Comparison of ENCODE assay signal across 22 cellular contexts in genomic region chr3:179279837-179280236, GRCh38. TPM values are rescaled to one million over a fixed set of nuclear protein-coding genes. Genes with fewer than 3 reads are reported as not detected.
A peak's percentile ranks its signal among the peaks of the same experiment; 100 is the strongest.
DNase-seq lines count a peak whose midpoint lies in the region; ATAC-seq, FAIRE-seq and TF ChIP-seq lines count a peak whose summit lies in the region.
"Had no signal": no experiment of that assay in that cellular context is flagged by ENCODE, and none has a peak within 500 bp of the region (broad histone marks: within the 10 kb centered on the region; RNA-seq: fewer than 3 reads in every experiment).

No MANE protein-coding gene starts in this region.

- no peaks in the 10 kb centered on the region for H3K27me3 Mint-ChIP-seq in GM23338 (ENCODE audit: insufficient read depth, low read depth, poor library complexity)

- DNase-seq in A549 (ENCODE audit: low read depth in 1 of 2, low spot score in 1 of 2) (no peak), GM23338 (ENCODE audit: low spot score) (no peak), K562 (ENCODE audit: extremely low read depth in 1 of 4, low spot score in 3 of 4) (no peak), esophagus muscularis mucosa (ENCODE audit: extremely low spot score) (peak; percentile 26), anterior cingulate cortex (lab: John Stamatoyannopoulos, UW) (no peak), midbrain (lab: John Stamatoyannopoulos, UW) (no peak), SK-N-DZ (ENCODE audit: low spot score) (no peak)
- DNase-seq: 8988T; Caco-2; CD4-positive, CD25-positive, alpha-beta regulatory T cell; CD8-positive, alpha-beta T cell; DMS153; DND-41; GDM1; GOT3; H7; HCEC 1CT had no signal

- H3K4me1 ChIP-seq in A549 = no peaks in the 10 kb centered on the region
- H3K4me1 ChIP-seq in GM23338 (ENCODE audit: insufficient read depth) = peaks cover 5% of the 10 kb centered on the region; the same call in 1 of the 2 replicates
- peaks cover 6 to 13% of the 10 kb centered on the region in 2 experiments; a peak in 4 of 5 replicates for H3K4me1 ChIP-seq in K562 (replicated peaks in 1 of 2; ENCODE audit: control insufficient read depth in 2 of 2, insufficient read depth in 2 of 2, low read length in 2 of 2)
- no peaks in the 10 kb centered on the region for H3K4me1 ChIP-seq in esophagus muscularis mucosa
- H3K4me1 ChIP-seq: BLaER1, Caco-2 had no signal

- TF ChIP-seq POLR2A in A549 (IDR thresholded peaks at IDR 0.05; ENCODE audit: low read length) (no peak), K562 (conservative IDR thresholded peaks at IDR 0.05) (no peak), esophagus muscularis mucosa (IDR thresholded peaks at IDR 0.05; ENCODE audit: low read depth) (no peak)

- TF ChIP-seq EP300 in A549 (IDR thresholded peaks at IDR 0.05) (no peak), K562 (IDR thresholded peaks at IDR 0.05; ENCODE audit: low read length) (no peak), esophagus muscularis mucosa (IDR thresholded peaks at IDR 0.05) (no peak)

- POLR2A ChIA-PET in A549 (lab: Yijun Ruan, JAX) (no interaction called here), K562 (lab: Yijun Ruan, JAX) (interaction anchor here (0.9 to 1.2 kb wide), 3 partner anchors 8 to 12 kb away, joined by 3 to 5 read pairs (median 3); no protein-coding TSS in a partner anchor)

- CTCF ChIA-PET in A549 (lab: Yijun Ruan, JAX) = interaction anchor here (0.7 kb wide), 1 partner anchor 9 kb away, joined by 3 read pairs; no protein-coding TSS in a partner anchor
- CTCF ChIA-PET in K562 (lab: Yijun Ruan, JAX; ENCODE audit: low intra/inter-chr PET ratio) = no interaction called here

- no peaks in the 10 kb centered on the region for H3F3A ChIP-seq in GM23338 (replicated peaks; ENCODE audit: low read depth)

- FAIRE-seq in A549 (lab: Jason Lieb, UNC) (no peak), K562 (lab: Jason Lieb, UNC) (no peak)
- FAIRE-seq: GM19239 had no signal

- no peaks in the 10 kb centered on the region for H3K9me3 ChIP-seq in A549
- no peaks in the 10 kb centered on the region for H3K9me3 ChIP-seq in K562 (replicated peaks; ENCODE audit: control insufficient read depth, insufficient read depth, low read depth, low read length)
- H3K9me3 ChIP-seq in esophagus muscularis mucosa = no peaks in the 10 kb centered on the region
- H3K9me3 ChIP-seq: BLaER1, Caco-2 had no signal

- 29% methylated on average over 1 of the region's 1 CpG for WGBS in A549 (ENCODE audit: missing lambda C conversion rate)
- WGBS in K562 (ENCODE audit: insufficient coverage, low coverage, missing lambda C conversion rate) = 79% methylated on average over 1 of the region's 1 CpG
- 91% methylated on average over 1 of the region's 1 CpG for WGBS in esophagus muscularis mucosa

- H3K79me2 ChIP-seq in GM23338 (replicated peaks; ENCODE audit: insufficient read depth) (no peaks in the 10 kb centered on the region), K562 (ENCODE audit: control insufficient read depth, insufficient read depth, low read length) (no peaks in the 10 kb centered on the region)

- intact Hi-C loops in K562 (cut with micrococcal nuclease) (no loop called here), esophagus muscularis mucosa (cut with DNase I) (no loop called here)

- no TSS peak for BruUV-seq in K562 (replicated peaks; lab: Mats Ljungman, UMichigan)

- no peak overlapping the region for H3K9ac ChIP-seq in K562 (ENCODE audit: insufficient read depth in 1 of 2, low read depth in 2 of 2, low read length in 2 of 2)
- H3K9ac ChIP-seq: BLaER1 had no signal

- no peaks in the 10 kb centered on the region for H3K36me3 ChIP-seq in GM23338 (ENCODE audit: insufficient read depth)
- no peaks in the 10 kb centered on the region for H3K36me3 ChIP-seq in K562 (ENCODE audit: control insufficient read depth, insufficient read depth, low read length)
- H3K36me3 ChIP-seq in esophagus muscularis mucosa = no peaks in the 10 kb centered on the region
- H3K36me3 ChIP-seq: BLaER1 had no signal

- H3K4me3 ChIP-seq in A549 (no peak overlapping the region), GM23338 (no peak overlapping the region), K562 (no peak overlapping the region), esophagus muscularis mucosa (no peak overlapping the region)
- H3K4me3 ChIP-seq: BLaER1, GM12878 had no signal

- H3K4me3 Mint-ChIP-seq in GM23338 = no peak overlapping the region
- H3K4me3 Mint-ChIP-seq: B cell; CD4-positive, CD25-positive, alpha-beta regulatory T cell; CD8-positive, alpha-beta T cell had no signal

- TF ChIP-seq RAD21 in A549 (conservative IDR thresholded peaks at IDR 0.05 in 1 of 2, IDR thresholded peaks at IDR 0.05 in 1 of 2) (no peak), K562 (CRISPR knock-in tag; conservative IDR thresholded peaks at IDR 0.05 in 1 of 2, IDR thresholded peaks at IDR 0.05 in 1 of 2) (no peak)

- H4K20me1 ChIP-seq in GM23338 (replicated peaks; ENCODE audit: insufficient read depth) (no peaks in the 10 kb centered on the region), K562 (replicated peaks; ENCODE audit: control insufficient read depth, insufficient read depth, low read length) (no peaks in the 10 kb centered on the region)
- H4K20me1 ChIP-seq: BLaER1 had no signal

- no peak for ATAC-seq in A549
- ATAC-seq in GM23338 = no peak
- 0 out of 3 replicates have a peak, but pooled peaks have one; percentile 24 for ATAC-seq in K562
- ATAC-seq: CD8-positive, alpha-beta T cell; GM12878 had no signal

- H3K9me3 Mint-ChIP-seq in GM23338 = no peaks in the 10 kb centered on the region
- H3K9me3 Mint-ChIP-seq: CD8-positive, alpha-beta T cell had no signal

- no peaks in the 10 kb centered on the region for H3K36me3 Mint-ChIP-seq in GM23338 (ENCODE audit: low read depth)
- H3K36me3 Mint-ChIP-seq: CD4-positive, CD25-positive, alpha-beta regulatory T cell; CD8-positive, alpha-beta T cell had no signal

- no peak overlapping the region for H3K27ac Mint-ChIP-seq in GM23338
- H3K27ac Mint-ChIP-seq: B cell; CD4-positive, CD25-positive, alpha-beta regulatory T cell; CD8-positive, alpha-beta T cell had no signal

- TF ChIP-seq CTCF in A549 (IDR thresholded peaks at IDR 0.05) (no peak), GM23338 (conservative IDR thresholded peaks at IDR 0.05; ENCODE audit: low read depth in 2 of 2) (no peak), K562 (IDR thresholded peaks at IDR 0.05 in 2 of 3, conservative IDR thresholded peaks at IDR 0.05 in 1 of 3; ENCODE audit: insufficient read depth in 2 of 3, low read depth in 1 of 3, low read length in 3 of 3) (peak in 2 of 3 experiments; percentile 5 to 25; a peak in 1 of 6 replicates), esophagus muscularis mucosa (IDR thresholded peaks at IDR 0.05) (no peak)

- H3K4me2 ChIP-seq in A549 (no peak overlapping the region), GM23338 (no peak overlapping the region), K562 (ENCODE audit: insufficient read depth, low read length) (no peak overlapping the region)
- H3K4me2 ChIP-seq: BLaER1 had no signal

- H3K9me1 ChIP-seq in K562 (ENCODE audit: control insufficient read depth, insufficient read depth, low read length) = no peaks in the 10 kb centered on the region

- H3K27me3 ChIP-seq in GM23338 (ENCODE audit: insufficient read depth) (no peaks in the 10 kb centered on the region), K562 (ENCODE audit: control insufficient read depth in 2 of 2, insufficient read depth in 2 of 2, low read length in 2 of 2) (no peaks in the 10 kb centered on the region), esophagus muscularis mucosa (no peaks in the 10 kb centered on the region)
- H3K27me3 ChIP-seq: BLaER1 had no signal

- H3K27ac ChIP-seq in A549 (no peak overlapping the region), GM23338 (ENCODE audit: low read depth) (no peak overlapping the region), K562 (ENCODE audit: extremely low read depth, low read depth, low read length) (no peak overlapping the region), esophagus muscularis mucosa (replicated peaks in 1 of 4) (no peak overlapping the region)
- H3K27ac ChIP-seq: BLaER1, C4-2B had no signal

- no peaks in the 10 kb centered on the region for H3K9me2 ChIP-seq in GM23338 (ENCODE audit: insufficient read depth)

- in situ Hi-C loops in K562 (cut with MboI) = no loop called here

- H3K4me1 Mint-ChIP-seq in GM23338 = peaks cover 6% of the 10 kb centered on the region
- H3K4me1 Mint-ChIP-seq: B cell; CD4-positive, CD25-positive, alpha-beta regulatory T cell had no signal

- H2AFZ ChIP-seq in GM23338 (peak overlapping the region; percentile 10; the same call in 1 of the 2 replicates), K562 (ENCODE audit: low read depth, low read length) (no peak overlapping the region)

RNA-seq across cellular contexts. Expression of gene KCNMB3, which starts 28.9 kb away (rescaled TPM):
- polyA plus RNA-seq in A549 (2011; rRNA removed) (2.8 and 3.3 TPM in 2 replicates), A549 (2017; fragmentation: RNase III; extraction: RNeasy Plus Mini Kit Qiagen cat#74134 plus additional on column Dnase treatment) (1.3 to 1.7 TPM (median 1.4 TPM) in 3 replicates), GM23338 (2016; fragmentation: Nextera tagmentation; extraction: Ambion mirVana) (3.3 and 3.8 TPM in 2 replicates), K562 (2011; rRNA removed) (18.6 and 21.1 TPM in 2 replicates), K562 (2014; fragmentation: Illumina TruSeq; extraction: Trizol) (17.6 and 20.4 TPM in 2 replicates), K562 (2014; fragmentation: Nextera tagmentation; extraction: Ambion mirVana) (1 to 10 TPM; 7.0 to 7.8 TPM), K562 (2014; rRNA removed) (13.0 and 19.8 TPM in 2 replicates)
- 0.91 and 0.94 TPM in 2 replicates for polyA plus RNA-seq in A549 (2012; cell fraction: cytosol; rRNA removed)
- polyA plus RNA-seq in A549 (2012; cell fraction: nucleus; rRNA removed) = 1.8 and 1.9 TPM in 2 replicates
- polyA minus RNA-seq in A549 (2011; rRNA and poly(A)+ RNA removed) = 1.7 and 2.4 TPM in 2 replicates
- total RNA-seq in GM23338 (2014; rRNA removed; shearing (Covaris generic)) = 0.58 and 1.3 TPM in 2 replicates
- 42.1 and 87.2 TPM in 2 replicates for total RNA-seq in K562 (2011; cell fraction: chromatin; rRNA removed; ENCODE audit: low replicate concordance)
- total RNA-seq in K562 (2011; cell fraction: nucleolus; rRNA removed) = 16.3 and 21.2 TPM in 2 replicates
- total RNA-seq in K562 (2011; cell fraction: nucleoplasm; rRNA removed) = 33.8 and 60.6 TPM in 2 replicates
- total RNA-seq in K562 (2014; rRNA removed) (8.7 and 12.3 TPM in 2 replicates), K562 (2014; rRNA removed; fragmentation: Illumina TruSeq; extraction: Trizol) (15.3 and 16.5 TPM in 2 replicates), K562 (2015; rRNA removed; fragmentation: Illumina TruSeq; extraction: Trizol) (13.7 and 13.8 TPM in 2 replicates), K562 (2021) (9.9 and 14.3 TPM in 2 replicates), esophagus muscularis mucosa (1 to 10 TPM; 1.3 to 4.1 (median 2.9) TPM)
- polyA plus RNA-seq in K562 (2011; cell fraction: cytosol; rRNA removed) = 5.8 and 7.4 TPM in 2 replicates
- polyA plus RNA-seq in K562 (2011; cell fraction: nucleus; rRNA removed) = 48.8 and 65.5 TPM in 2 replicates
- polyA plus RNA-seq in K562 (2012) = 11.9 and 19.9 TPM in 2 replicates
- 27.8 and 30.2 TPM in 2 replicates for polyA minus RNA-seq in K562 (2011; rRNA and poly(A)+ RNA removed)
- 1.8 and 3.6 TPM in 2 replicates for polyA minus RNA-seq in K562 (2011; cell fraction: cytosol; rRNA and poly(A)+ RNA removed)
- polyA minus RNA-seq in K562 (2011; cell fraction: nucleus; rRNA and poly(A)+ RNA removed) = 26.3 and 37.4 TPM in 2 replicates
- 2.2 and 2.9 TPM in 2 replicates for polyA plus RNA-seq in SK-N-DZ (2014; cell fraction: cytosol; rRNA removed)
- 3.9 and 10.8 TPM in 2 replicates for polyA plus RNA-seq in SK-N-DZ (2014; cell fraction: nucleus; rRNA removed)

RNA-seq across cellular contexts. Expression of gene ZNF639, which starts 43.0 kb away (rescaled TPM):
- polyA plus RNA-seq in A549 (2011; rRNA removed) = 19.0 and 19.8 TPM in 2 replicates
- polyA plus RNA-seq in A549 (2012; cell fraction: cytosol; rRNA removed) = 7.7 and 9.6 TPM in 2 replicates
- polyA plus RNA-seq in A549 (2012; cell fraction: nucleus; rRNA removed) = 4.1 and 5.6 TPM in 2 replicates
- polyA plus RNA-seq in A549 (2017; fragmentation: RNase III; extraction: RNeasy Plus Mini Kit Qiagen cat#74134 plus additional on column Dnase treatment) = 18.9 to 22.0 TPM (median 21.5 TPM) in 3 replicates
- polyA minus RNA-seq in A549 (2011; rRNA and poly(A)+ RNA removed) = 4.3 and 4.8 TPM in 2 replicates
- total RNA-seq in GM23338 (2014; rRNA removed; shearing (Covaris generic)) = 58.3 and 62.8 TPM in 2 replicates
- 30.0 and 33.6 TPM in 2 replicates for polyA plus RNA-seq in GM23338 (2016; fragmentation: Nextera tagmentation; extraction: Ambion mirVana)
- 12.2 and 32.8 TPM in 2 replicates for total RNA-seq in K562 (2011; cell fraction: chromatin; rRNA removed; ENCODE audit: low replicate concordance)
- 8.3 and 8.5 TPM in 2 replicates for total RNA-seq in K562 (2011; cell fraction: nucleolus; rRNA removed)
- total RNA-seq in K562 (2011; cell fraction: nucleoplasm; rRNA removed) = 10.7 and 18.6 TPM in 2 replicates
- total RNA-seq in K562 (2014; rRNA removed) = 56.0 and 57.2 TPM in 2 replicates
- total RNA-seq in K562 (2014; rRNA removed; fragmentation: Illumina TruSeq; extraction: Trizol) = 75.8 and 83.1 TPM in 2 replicates
- 68.7 and 73.1 TPM in 2 replicates for total RNA-seq in K562 (2015; rRNA removed; fragmentation: Illumina TruSeq; extraction: Trizol)
- 53.7 and 55.7 TPM in 2 replicates for total RNA-seq in K562 (2021)
- 29.1 and 38.0 TPM in 2 replicates for polyA plus RNA-seq in K562 (2011; rRNA removed)
- polyA plus RNA-seq in K562 (2011; cell fraction: cytosol; rRNA removed) = 14.3 and 14.5 TPM in 2 replicates
- 9.7 and 13.8 TPM in 2 replicates for polyA plus RNA-seq in K562 (2011; cell fraction: nucleus; rRNA removed)
- polyA plus RNA-seq in K562 (2012) = 32.0 and 33.3 TPM in 2 replicates
- 69.9 and 88.1 TPM in 2 replicates for polyA plus RNA-seq in K562 (2014; fragmentation: Illumina TruSeq; extraction: Trizol)
- 10 to 100 TPM; 17.6 to 21.5 TPM for polyA plus RNA-seq in K562 (2014; fragmentation: Nextera tagmentation; extraction: Ambion mirVana)
- 44.0 and 50.5 TPM in 2 replicates for polyA plus RNA-seq in K562 (2014; rRNA removed)
- polyA minus RNA-seq in K562 (2011; rRNA and poly(A)+ RNA removed) = 40.3 and 50.0 TPM in 2 replicates
- 11.7 and 13.1 TPM in 2 replicates for polyA minus RNA-seq in K562 (2011; cell fraction: cytosol; rRNA and poly(A)+ RNA removed)
- 5.8 and 10.4 TPM in 2 replicates for polyA minus RNA-seq in K562 (2011; cell fraction: nucleus; rRNA and poly(A)+ RNA removed)
- total RNA-seq in esophagus muscularis mucosa = 10 to 100 TPM; 50.0 to 78.2 (median 58.8) TPM
- 84.7 and 85.3 TPM in 2 replicates for polyA plus RNA-seq in SK-N-DZ (2014; cell fraction: cytosol; rRNA removed)
- 54.8 and 60.8 TPM in 2 replicates for polyA plus RNA-seq in SK-N-DZ (2014; cell fraction: nucleus; rRNA removed)

Comparison
In these comparisons a context has a peak if more than half of its experiments do, and no peak if none do; other contexts are left out.
1. CTCF ChIP-seq: peak in K562 (2 of 3); none in A549 (single experiment), GM23338 (0 of 2) and esophagus muscularis mucosa (0 of 3).
2. Of the 35 proteins assayed by ChIP-seq in both K562 and A549: peak only in K562: CTCF; only in A549: none; in both: MAFK; in neither: 33.